8 cellular contexts compared by ENCODE assay signal in genomic region chr11:34926101-34926830, GRCh38. TPM values are rescaled to one million over a fixed set of nuclear protein-coding genes. Genes with fewer than 3 reads are reported as not detected.
A peak's percentile ranks its signal among the peaks of the same experiment; 100 is the strongest.
DNase-seq lines count a peak whose midpoint lies in the region; ATAC-seq and TF ChIP-seq lines count a peak whose summit lies in the region.

No MANE protein-coding gene starts in this region.

- H3K4me1 ChIP-seq in cardiac muscle cell (ENCODE audit: low read depth) (peaks cover 31% of the 10 kb centered on the region), smooth muscle cell (ENCODE audit: low read depth) (peaks cover 25% of the 10 kb centered on the region)

- no peak overlapping the region for H3K4me3 ChIP-seq in GM12864 (ENCODE audit: low read depth, low read length)
- no peak overlapping the region for H3K4me3 ChIP-seq in cardiac muscle cell
- no peak overlapping the region for H3K4me3 ChIP-seq in smooth muscle cell

- no peaks in the 10 kb centered on the region for H3K27me3 Mint-ChIP-seq in activated CD8-positive, alpha-beta T cell treated with anti-CD3 and anti-CD28 coated beads for 36 hours

- peak; percentile 69 for ATAC-seq in activated CD8-positive, alpha-beta T cell treated with anti-CD3 and anti-CD28 coated beads for 36 hours
- ATAC-seq in GM21576 (IDR thresholded peaks at IDR 0.05; ENCODE audit: unreplicated experiment) (no peak), HG03025 (IDR thresholded peaks at IDR 0.05; ENCODE audit: low FRiP score, unreplicated experiment) (no peak)

- H3K27ac ChIP-seq in cardiac muscle cell (no peak overlapping the region), smooth muscle cell (ENCODE audit: low read depth) (peak overlapping the region; percentile 8)

- no peak overlapping the region for H3K27ac Mint-ChIP-seq in activated CD8-positive, alpha-beta T cell treated with anti-CD3 and anti-CD28 coated beads for 36 hours

- H3K36me3 ChIP-seq in cardiac muscle cell (no peaks in the 10 kb centered on the region), smooth muscle cell (ENCODE audit: low read depth) (no peaks in the 10 kb centered on the region)

- intact Hi-C loops in activated CD8-positive, alpha-beta T cell treated with anti-CD3 and anti-CD28 coated beads for 36 hours (cut with micrococcal nuclease) = loop anchor here (1.0 to 5.0 kb wide), 2 partner anchors 216 to 466 kb away; no protein-coding TSS in a partner anchor

- CTCF ChIA-PET in activated CD8-positive, alpha-beta T cell treated with anti-CD3 and anti-CD28 coated beads for 36 hours (lab: Charles Lee) = interaction anchor here (0.6 to 9.2 kb wide), 49 partner anchors 7 to 561 kb away, joined by 3 to 144 read pairs (median 4); partner anchors contain the start of genes APIP and PDHX

- peaks cover 18% of the 10 kb centered on the region for H3K4me1 Mint-ChIP-seq in activated CD8-positive, alpha-beta T cell treated with anti-CD3 and anti-CD28 coated beads for 36 hours (ENCODE audit: low read depth)

- H3K9me3 Mint-ChIP-seq in activated CD8-positive, alpha-beta T cell treated with anti-CD3 and anti-CD28 coated beads for 36 hours = no peaks in the 10 kb centered on the region

- peak overlapping the region; percentile 50 for H3K4me2 ChIP-seq in smooth muscle cell

- 19% methylated on average over 2 of the region's 2 CpGs for WGBS in smooth muscle cell (ENCODE audit: low lambda C conversion rate)

- POLR2A ChIA-PET in activated CD8-positive, alpha-beta T cell treated with anti-CD3 and anti-CD28 coated beads for 36 hours (lab: Charles Lee) = interaction anchor here (0.6 kb wide), 1 partner anchor 15 kb away, joined by 3 read pairs; no protein-coding TSS in a partner anchor

- no peak overlapping the region for H3K9ac ChIP-seq in smooth muscle cell (ENCODE audit: low read depth)

- H4K20me1 ChIP-seq in smooth muscle cell (ENCODE audit: low read depth) = peaks cover 99% of the 10 kb centered on the region

- no peak overlapping the region for H2AFZ ChIP-seq in smooth muscle cell (ENCODE audit: low read depth)

- no peak overlapping the region for H3K4me3 Mint-ChIP-seq in activated CD8-positive, alpha-beta T cell treated with anti-CD3 and anti-CD28 coated beads for 36 hours

- peak; percentile 11 for DNase-seq in AG08396 (ENCODE audit: low spot score)
- DNase-seq in GM12864 (ENCODE audit: low read depth) = no peak
- DNase-seq in NCI-H2081 treated with DMSO at 0.1 percent for 48 hours (lab: John Stamatoyannopoulos, UW) = peak; percentile 12
- no peak for DNase-seq in activated CD8-positive, alpha-beta T cell treated with anti-CD3 and anti-CD28 coated beads for 36 hours
- DNase-seq in cardiac muscle cell (ENCODE audit: low read depth in 1 of 2, low spot score in 1 of 2) = peak; percentile 54 to 73
- DNase-seq in smooth muscle cell (lab: John Stamatoyannopoulos, UW; ENCODE audit: unreplicated experiment) = no peak

- no peaks in the 10 kb centered on the region for H3K36me3 Mint-ChIP-seq in activated CD8-positive, alpha-beta T cell treated with anti-CD3 and anti-CD28 coated beads for 36 hours (ENCODE audit: low read depth)

- peaks cover 93% of the 10 kb centered on the region for H3K79me2 ChIP-seq in smooth muscle cell (ENCODE audit: low read depth)

- no peaks in the 10 kb centered on the region for H3K9me3 ChIP-seq in cardiac muscle cell (ENCODE audit: low read depth)
- no peaks in the 10 kb centered on the region for H3K9me3 ChIP-seq in smooth muscle cell (replicated peaks; ENCODE audit: low read depth)

- H3F3A ChIP-seq in smooth muscle cell (ENCODE audit: low read depth) = no peaks in the 10 kb centered on the region

- no peaks in the 10 kb centered on the region for H3K27me3 ChIP-seq in cardiac muscle cell
- no peaks in the 10 kb centered on the region for H3K27me3 ChIP-seq in smooth muscle cell (ENCODE audit: low read depth)

- TF ChIP-seq CTCF in GM12864 (IDR thresholded peaks at IDR 0.05; ENCODE audit: low read depth, low read length, missing control alignments) (peak; percentile 44), cardiac muscle cell (IDR thresholded peaks at IDR 0.05; ENCODE audit: low read depth, low read length) (peak; percentile 63), smooth muscle cell (IDR thresholded peaks at IDR 0.05; ENCODE audit: borderline replicate concordance, insufficient read depth, poor library complexity, severe bottlenecking) (peak; percentile 83)
- peak; percentile 84 for TF ChIP-seq CTCF in activated CD8-positive, alpha-beta T cell treated with anti-CD3 and anti-CD28 coated beads for 36 hours (IDR thresholded peaks at IDR 0.05)

RNA-seq across cellular contexts. Expression of gene PDHX, which starts 9.8 kb away (rescaled TPM):
- 10 to 100 TPM; 37.1 to 37.4 TPM for total RNA-seq in activated CD8-positive, alpha-beta T cell treated with anti-CD3 and anti-CD28 coated beads for 36 hours
- total RNA-seq in cardiac muscle cell (48.6 and 69.9 TPM in 2 replicates), smooth muscle cell (56.7 and 100 TPM in 2 replicates)
- polyA plus RNA-seq in cardiac muscle cell (87.1 and 106 TPM in 2 replicates), smooth muscle cell (46.6 and 56.6 TPM in 2 replicates)

RNA-seq across cellular contexts. Expression of gene APIP, which starts 10.1 kb away (rescaled TPM):
- total RNA-seq in activated CD8-positive, alpha-beta T cell treated with anti-CD3 and anti-CD28 coated beads for 36 hours = 10 to 100 TPM; 34.4 to 39.0 TPM
- total RNA-seq in cardiac muscle cell (15.2 and 18.3 TPM in 2 replicates), smooth muscle cell (22.0 and 24.9 TPM in 2 replicates)
- polyA plus RNA-seq in cardiac muscle cell (29.2 and 39.7 TPM in 2 replicates), smooth muscle cell (12.8 and 13.7 TPM in 2 replicates)

Comparison
In these comparisons a context has a peak if more than half of its experiments do, and no peak if none do; other contexts are left out.
1. DNase-seq: peak in AG08396 (single experiment), NCI-H2081 treated with DMSO at 0.1 percent for 48 hours (single experiment) and cardiac muscle cell (2 of 2); none in GM12864 (single experiment), activated CD8-positive, alpha-beta T cell treated with anti-CD3 and anti-CD28 coated beads for 36 hours (single experiment) and smooth muscle cell (single experiment).
2. Peak in every context shown above with its lines, with median percentiles within 50 percentile points of each other: CTCF ChIP-seq.